Comparison of ENCODE assay signal across 35 cellular contexts in genomic region chr19:51337141-51337860, GRCh38. TPM values are rescaled to one million over a fixed set of nuclear protein-coding genes. Genes with fewer than 3 reads are reported as not detected.
"Had no signal": no experiment of that assay in that cellular context is flagged by ENCODE, and none has a peak within 500 bp of the region (broad histone marks: within the 10 kb centered on the region; RNA-seq: fewer than 3 reads in every experiment).

No MANE protein-coding gene starts in this region.

- H3K4me3 ChIP-seq: dorsolateral prefrontal cortex, esophagus squamous epithelium, heart right ventricle, mucosa of descending colon, prostate gland, right atrium auricular region, smooth muscle cell, thyroid gland had no signal

- H3K27ac ChIP-seq: dorsolateral prefrontal cortex, esophagus squamous epithelium, heart right ventricle, neutrophil, parathyroid adenoma, prostate gland, right atrium auricular region, thyroid gland had no signal

- H3K9me3 ChIP-seq: esophagus squamous epithelium, heart right ventricle, mucosa of descending colon, neutrophil, prostate gland, right atrium auricular region, thyroid gland had no signal

- H3K9me3 Mint-ChIP-seq: mesothelial cell of epicardium; stimulated activated naive CD8-positive, alpha-beta T cell treated with anti-CD3 and anti-CD28 coated beads, Interleukin-15, amount 100 ng/mL, for 72 hours had no signal

- H3K4me3 Mint-ChIP-seq: stimulated activated naive CD8-positive, alpha-beta T cell treated with anti-CD3 and anti-CD28 coated beads, Interleukin-15, amount 100 ng/mL, for 72 hours had no signal

- H3K9ac ChIP-seq: parathyroid adenoma had no signal

- H3K36me3 ChIP-seq: neutrophil, prostate gland, right atrium auricular region, thyroid gland had no signal

- ATAC-seq: heart right ventricle; mucosa of descending colon; sciatic nerve; stimulated activated naive CD8-positive, alpha-beta T cell treated with anti-CD3 and anti-CD28 coated beads, Interleukin-15, amount 100 ng/mL, for 72 hours had no signal

- H3K27me3 ChIP-seq: dorsolateral prefrontal cortex, esophagus squamous epithelium, right atrium auricular region, thyroid gland had no signal

- H3K4me2 ChIP-seq: smooth muscle cell had no signal

- H3K4me1 ChIP-seq: prostate gland had no signal

- H3K27ac Mint-ChIP-seq: mesothelial cell of epicardium; nephron progenitor cell; stimulated activated naive CD8-positive, alpha-beta T cell treated with anti-CD3 and anti-CD28 coated beads, Interleukin-15, amount 100 ng/mL, for 72 hours had no signal

- DNase-seq: caudate nucleus; cerebellar nuclear complex; dorsolateral prefrontal cortex; effector CD8-positive, alpha-beta T cell; erythroblast; esophagus squamous epithelium; foreskin melanocyte; glutamatergic neuron; heart right ventricle; hippocampal formation; kidney glomerular epithelial cell; mesenchymal stem cell; naive B cell; nephron progenitor cell; stimulated activated CD4-positive, alpha-beta T cell treated with anti-CD3 and anti-CD28 coated beads, Interleukin-12 subunit alpha, Interleukin-12 subunit beta, amount 100 ng/mL, for 4 hours; stimulated activated CD4-positive, alpha-beta T cell treated with anti-CD3 and anti-CD28 coated beads, Interleukin-1b, Interleukin-23, amount 100 ng/mL, for 48 hours; stimulated activated CD4-positive, alpha-beta T cell treated with anti-CD3 and anti-CD28 coated beads, Interleukin-4, amount 100 ng/mL, for 1 hour; stimulated activated CD8-positive, alpha-beta memory T cell treated with anti-CD3 and anti-CD28 coated beads, Interleukin-4, amount 100 ng/mL, for 48 hours; stimulated activated naive CD4-positive, alpha-beta T cell; stimulated activated naive CD8-positive, alpha-beta T cell treated with anti-CD3 and anti-CD28 coated beads, Interleukin-15, amount 100 ng/mL, for 72 hours; thyroid gland; trophoblast cell had no signal

- H2AFZ ChIP-seq: parathyroid adenoma had no signal

RNA-seq across cellular contexts. Expression of gene IGLON5, which starts 25.9 kb away (rescaled TPM):
- total RNA-seq: endothelial cell of umbilical vein, esophagus squamous epithelium, lung microvascular endothelial cell, sciatic nerve had no signal
- polyA plus RNA-seq: endothelial cell of umbilical vein had no signal

RNA-seq across cellular contexts. Expression of gene CLDND2, which starts 31.5 kb away (rescaled TPM):
- total RNA-seq: esophagus squamous epithelium, lung microvascular endothelial cell, omental fat pad, right atrium auricular region, smooth muscle cell, temporal lobe, thyroid gland, urinary bladder had no signal
- polyA plus RNA-seq: endothelial cell of umbilical vein had no signal

RNA-seq across cellular contexts. Expression of gene NKG7, which starts 35.2 kb away (rescaled TPM):
- total RNA-seq: endothelial cell of umbilical vein, lung microvascular endothelial cell, mesothelial cell of epicardium, smooth muscle cell, temporal lobe had no signal
- polyA plus RNA-seq: endothelial cell of umbilical vein, smooth muscle cell had no signal
